In genomic region chr7:92834661-92835139, GRCh38 we compare ENCODE assay signal across 8 cellular contexts. TPM values are rescaled to one million over a fixed set of nuclear protein-coding genes. Genes with fewer than 3 reads are reported as not detected.
DNase-seq lines count a peak whose midpoint lies in the region; ATAC-seq and TF ChIP-seq lines count a peak whose summit lies in the region.

No MANE protein-coding gene starts in this region.

- H3K9me3 ChIP-seq in DOHH2 (ENCODE audit: control insufficient read depth, insufficient read depth, low read length) (no peaks in the 10 kb centered on the region), adrenal gland (replicated peaks in 1 of 3) (no peaks in the 10 kb centered on the region), iPS-15b (ENCODE audit: control insufficient read depth, insufficient read depth, low read length) (no peaks in the 10 kb centered on the region), smooth muscle cell (replicated peaks; ENCODE audit: low read depth) (no peaks in the 10 kb centered on the region)

- 0% methylated on average over 7 to 35 of the region's 35 CpGs for WGBS in adrenal gland, 4 donors
- under 1% methylated on average over 34 of the region's 35 CpGs for WGBS in smooth muscle cell (ENCODE audit: low lambda C conversion rate)

- H3K27me3 ChIP-seq in DOHH2 (ENCODE audit: control insufficient read depth, low read length) (peaks cover 26% of the 10 kb centered on the region), adrenal gland (no peaks in the 10 kb centered on the region), iPS-15b (ENCODE audit: control insufficient read depth, insufficient read depth, low read length) (peaks cover 3% of the 10 kb centered on the region), smooth muscle cell (ENCODE audit: low read depth) (no peaks in the 10 kb centered on the region)

- H3K79me2 ChIP-seq in DOHH2 (ENCODE audit: control insufficient read depth, low read length) (peaks cover 61% of the 10 kb centered on the region), smooth muscle cell (ENCODE audit: low read depth) (peaks cover 45% of the 10 kb centered on the region)

- ATAC-seq in GM21576 (IDR thresholded peaks at IDR 0.05; ENCODE audit: unreplicated experiment) = no peak

- intact Hi-C loops in adrenal gland (cut with DNase I) = loop anchor here (5.0 to 10.0 kb wide), 3 partner anchors 142 to 217 kb away; no protein-coding TSS in a partner anchor

- H3K36me3 ChIP-seq in DOHH2 (ENCODE audit: control insufficient read depth, low read length) (peaks cover 38% of the 10 kb centered on the region), adrenal gland (replicated peaks in 1 of 2) (no peaks in the 10 kb centered on the region), iPS-15b (ENCODE audit: control insufficient read depth, insufficient read depth, low read length) (no peaks in the 10 kb centered on the region), smooth muscle cell (ENCODE audit: low read depth) (no peaks in the 10 kb centered on the region)

- H3K4me1 ChIP-seq in DOHH2 (ENCODE audit: control insufficient read depth, low read length) = peaks cover 35% of the 10 kb centered on the region
- peaks cover 16 to 32% of the 10 kb centered on the region in 2 donors for H3K4me1 ChIP-seq in adrenal gland (replicated peaks in 1 of 2)
- peaks cover 15% of the 10 kb centered on the region for H3K4me1 ChIP-seq in iPS-15b (ENCODE audit: control insufficient read depth, insufficient read depth, low read length)
- peaks cover 22% of the 10 kb centered on the region for H3K4me1 ChIP-seq in smooth muscle cell (ENCODE audit: low read depth)

- TF ChIP-seq POLR2A in adrenal gland (IDR thresholded peaks at IDR 0.05) = no peak

- H3K4me3 ChIP-seq in DOHH2 (ENCODE audit: low read length) (peak overlapping the region; percentile 92), adrenal gland (peak overlapping the region; percentile 15 to 90 (median 82)), iPS-15b (ENCODE audit: low read depth, low read length) (peak overlapping the region; percentile 92), smooth muscle cell (peak overlapping the region; percentile 91)

- DNase-seq in LHCN-M2 (ENCODE audit: low read depth) = peak; percentile 23
- peak; percentile 20 to 52 (median 34) for DNase-seq in adrenal gland
- peak; percentile 33 for DNase-seq in smooth muscle cell (lab: John Stamatoyannopoulos, UW; ENCODE audit: unreplicated experiment)
- DNase-seq in SW 1271 (lab: John Stamatoyannopoulos, UW) = no peak
- DNase-seq in occipital lobe (lab: John Stamatoyannopoulos, UW) = no peak

- peaks cover 19% of the 10 kb centered on the region for H4K20me1 ChIP-seq in DOHH2 (ENCODE audit: control insufficient read depth, insufficient read depth, low read depth, low read length)
- peaks cover 30% of the 10 kb centered on the region for H4K20me1 ChIP-seq in smooth muscle cell (ENCODE audit: low read depth)

- H3K9ac ChIP-seq in iPS-15b (ENCODE audit: low read depth, low read length) (peak overlapping the region; percentile 18), smooth muscle cell (ENCODE audit: low read depth) (peak overlapping the region; percentile 84)

- H3K27ac ChIP-seq in DOHH2 (ENCODE audit: low read depth, low read length) (peak overlapping the region; percentile 88), adrenal gland (peak overlapping the region; percentile 57 to 91 (median 89)), smooth muscle cell (ENCODE audit: low read depth) (peak overlapping the region; percentile 87)

- H3F3A ChIP-seq in DOHH2 (ENCODE audit: control insufficient read depth, insufficient read depth) (peaks cover 17% of the 10 kb centered on the region), smooth muscle cell (ENCODE audit: low read depth) (peaks cover 5% of the 10 kb centered on the region)

- no peak for TF ChIP-seq CTCF in DOHH2 (IDR thresholded peaks at IDR 0.05; ENCODE audit: low read depth, low read length, poor library complexity, severe bottlenecking)
- no peak for TF ChIP-seq CTCF in adrenal gland (IDR thresholded peaks at IDR 0.05)
- no peak for TF ChIP-seq CTCF in smooth muscle cell (IDR thresholded peaks at IDR 0.05; ENCODE audit: borderline replicate concordance, insufficient read depth, poor library complexity, severe bottlenecking)

- no peaks in the 10 kb centered on the region for H3K9me2 ChIP-seq in DOHH2 (replicated peaks; ENCODE audit: control insufficient read depth, low read length)

- H2AFZ ChIP-seq in smooth muscle cell (ENCODE audit: low read depth) = peak overlapping the region; percentile 71

- peak overlapping the region; percentile 95 for H3K4me2 ChIP-seq in DOHH2 (ENCODE audit: low read length)
- peak overlapping the region; percentile 97 for H3K4me2 ChIP-seq in smooth muscle cell

RNA-seq across cellular contexts. Expression of gene CDK6, which starts 1.7 kb away (rescaled TPM):
- 66.1 and 66.2 TPM in 2 replicates for total RNA-seq in LHCN-M2 (2014; rRNA removed)
- 19.8 TPM for polyA plus RNA-seq in LHCN-M2 (2012)
- 10 to 100 TPM; 18.2 to 61.7 (median 41.6) TPM for total RNA-seq in adrenal gland
- 10 to 100 TPM in 1 of 3 donors, 1 to 10 TPM in 2; 2.5 to 12.9 (median 4.3) TPM for polyA plus RNA-seq in adrenal gland
- total RNA-seq in smooth muscle cell = 99.2 and 118 TPM in 2 replicates
- 26.7 and 34.2 TPM in 2 replicates for polyA plus RNA-seq in smooth muscle cell
- 11.1 TPM for total RNA-seq in occipital lobe

Comparison
In these comparisons a context has a peak if more than half of its experiments do, and no peak if none do; other contexts are left out.
1. DNase-seq: peak in LHCN-M2 (single experiment), adrenal gland (7 of 7) and smooth muscle cell (single experiment); none in SW 1271 (0 of 2) and occipital lobe (single experiment).
2. Peak in every context shown above with its lines, with median percentiles within 50 percentile points of each other: H3K27ac ChIP-seq and H3K4me3 ChIP-seq.